1 cellular context compared by ENCODE assay signal in genomic region chr11:47178305-47178704, GRCh38.
A peak's percentile ranks its signal among the peaks of the same experiment; 100 is the strongest.
TF ChIP-seq lines count a peak whose summit lies in the region.

No MANE protein-coding gene starts in this region.

TF ChIP-seq in HepG2, 621 proteins besides CTCF, POLR2A, EP300 and RAD21 (continues in another document):
- TF ChIP-seq ZBTB3 (CRISPR knock-in tag; IDR thresholded peaks at IDR 0.05; ENCODE audit: borderline replicate concordance, low read depth) (no peak), MYNN (CRISPR knock-in tag; IDR thresholded peaks at IDR 0.05; ENCODE audit: low read depth) (no peak), ZNF331 (CRISPR knock-in tag; IDR thresholded peaks at IDR 0.05) (no peak), NR2C2 (CRISPR knock-in tag; IDR thresholded peaks at IDR 0.05; ENCODE audit: borderline replicate concordance) (peak; percentile 24), ZNF44 (CRISPR knock-in tag; IDR thresholded peaks at IDR 0.05) (no peak), ZNF737 (CRISPR knock-in tag; IDR thresholded peaks at IDR 0.05; ENCODE audit: borderline replicate concordance) (no peak), SOX6 (IDR thresholded peaks at IDR 0.05) (no peak), SOX6 (CRISPR knock-in tag; IDR thresholded peaks at IDR 0.05) (0 out of 2 replicates have a peak, but pooled peaks have one; percentile 4), MATR3 (CRISPR knock-in tag; IDR thresholded peaks at IDR 0.05) (no peak), XBP1 (CRISPR knock-in tag; IDR thresholded peaks at IDR 0.05) (no peak), KLF9 (CRISPR knock-in tag; IDR thresholded peaks at IDR 0.05; ENCODE audit: low read depth) (no peak), TRIM24 (CRISPR knock-in tag; IDR thresholded peaks at IDR 0.05) (no peak), ETV6 (CRISPR knock-in tag; conservative IDR thresholded peaks at IDR 0.05) (no peak), TAF15 (IDR thresholded peaks at IDR 0.05; ENCODE audit: low read depth, low read length, poor library complexity, severe bottlenecking) (no peak), STAT5B (CRISPR knock-in tag; IDR thresholded peaks at IDR 0.05) (no peak), DMTF1 (CRISPR knock-in tag; IDR thresholded peaks at IDR 0.05) (no peak), ZNF441 (CRISPR knock-in tag; IDR thresholded peaks at IDR 0.05; ENCODE audit: borderline replicate concordance) (no peak), ZNF570 (CRISPR knock-in tag; IDR thresholded peaks at IDR 0.05; ENCODE audit: borderline replicate concordance) (no peak), TARDBP (CRISPR knock-in tag; IDR thresholded peaks at IDR 0.05) (no peak), ZFX (CRISPR knock-in tag; IDR thresholded peaks at IDR 0.05; ENCODE audit: low read depth) (no peak), NCOA5 (CRISPR knock-in tag; IDR thresholded peaks at IDR 0.05) (no peak), MBD4 (IDR thresholded peaks at IDR 0.05; ENCODE audit: borderline replicate concordance, low read length) (no peak), HNRNPL (IDR thresholded peaks at IDR 0.05; ENCODE audit: low read depth, low read length) (0 out of 2 replicates have a peak, but pooled peaks have one; percentile 8), ZNF563 (CRISPR knock-in tag; IDR thresholded peaks at IDR 0.05) (no peak), ZNF687 (CRISPR knock-in tag; IDR thresholded peaks at IDR 0.05) (0 out of 2 replicates have a peak, but pooled peaks have one; percentile 1), ZNF615 (CRISPR knock-in tag; IDR thresholded peaks at IDR 0.05; ENCODE audit: borderline replicate concordance) (no peak), ATF7 (IDR thresholded peaks at IDR 0.05) (no peak), ATF7 (CRISPR knock-in tag; IDR thresholded peaks at IDR 0.05) (no peak), LCORL (IDR thresholded peaks at IDR 0.05) (no peak), LCORL (CRISPR knock-in tag; IDR thresholded peaks at IDR 0.05) (0 out of 2 replicates have a peak, but pooled peaks have one; percentile 1), CREB1 (IDR thresholded peaks at IDR 0.05) (no peak), CREB1 (CRISPR knock-in tag; IDR thresholded peaks at IDR 0.05) (no peak), ZNF558 (CRISPR knock-in tag; IDR thresholded peaks at IDR 0.05; ENCODE audit: borderline replicate concordance) (no peak), HIVEP1 (CRISPR knock-in tag; IDR thresholded peaks at IDR 0.05) (0 out of 2 replicates have a peak, but pooled peaks have one; percentile 6), DR1 (CRISPR knock-in tag; IDR thresholded peaks at IDR 0.05) (no peak), SOX13 (IDR thresholded peaks at IDR 0.05) (no peak), SOX13 (CRISPR knock-in tag; conservative IDR thresholded peaks at IDR 0.05 in 1 of 2, IDR thresholded peaks at IDR 0.05 in 1 of 2) (no peak), NFAT5 (CRISPR knock-in tag; IDR thresholded peaks at IDR 0.05) (no peak), ZNF724P (CRISPR knock-in tag; IDR thresholded peaks at IDR 0.05; ENCODE audit: borderline replicate concordance) (no peak), RBM22 (optimal IDR thresholded peaks at IDR 0.05; ENCODE audit: low read length) (peak; percentile 69)
- TF ChIP-seq, protein P1, sequence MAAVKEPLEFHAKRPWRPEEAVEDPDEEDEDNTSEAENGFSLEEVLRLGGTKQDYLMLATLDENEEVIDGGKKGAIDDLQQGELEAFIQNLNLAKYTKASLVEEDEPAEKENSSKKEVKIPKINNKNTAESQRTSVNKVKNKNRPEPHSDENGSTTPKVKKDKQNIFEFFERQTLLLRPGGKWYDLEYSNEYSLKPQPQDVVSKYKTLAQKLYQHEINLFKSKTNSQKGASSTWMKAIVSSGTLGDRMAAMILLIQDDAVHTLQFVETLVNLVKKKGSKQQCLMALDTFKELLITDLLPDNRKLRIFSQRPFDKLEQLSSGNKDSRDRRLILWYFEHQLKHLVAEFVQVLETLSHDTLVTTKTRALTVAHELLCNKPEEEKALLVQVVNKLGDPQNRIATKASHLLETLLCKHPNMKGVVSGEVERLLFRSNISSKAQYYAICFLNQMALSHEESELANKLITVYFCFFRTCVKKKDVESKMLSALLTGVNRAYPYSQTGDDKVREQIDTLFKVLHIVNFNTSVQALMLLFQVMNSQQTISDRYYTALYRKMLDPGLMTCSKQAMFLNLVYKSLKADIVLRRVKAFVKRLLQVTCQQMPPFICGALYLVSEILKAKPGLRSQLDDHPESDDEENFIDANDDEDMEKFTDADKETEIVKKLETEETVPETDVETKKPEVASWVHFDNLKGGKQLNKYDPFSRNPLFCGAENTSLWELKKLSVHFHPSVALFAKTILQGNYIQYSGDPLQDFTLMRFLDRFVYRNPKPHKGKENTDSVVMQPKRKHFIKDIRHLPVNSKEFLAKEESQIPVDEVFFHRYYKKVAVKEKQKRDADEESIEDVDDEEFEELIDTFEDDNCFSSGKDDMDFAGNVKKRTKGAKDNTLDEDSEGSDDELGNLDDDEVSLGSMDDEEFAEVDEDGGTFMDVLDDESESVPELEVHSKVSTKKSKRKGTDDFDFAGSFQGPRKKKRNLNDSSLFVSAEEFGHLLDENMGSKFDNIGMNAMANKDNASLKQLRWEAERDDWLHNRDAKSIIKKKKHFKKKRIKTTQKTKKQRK (IDR thresholded peaks at IDR 0.05; ENCODE audit: low read length): no peak
- TF ChIP-seq, protein P2, sequence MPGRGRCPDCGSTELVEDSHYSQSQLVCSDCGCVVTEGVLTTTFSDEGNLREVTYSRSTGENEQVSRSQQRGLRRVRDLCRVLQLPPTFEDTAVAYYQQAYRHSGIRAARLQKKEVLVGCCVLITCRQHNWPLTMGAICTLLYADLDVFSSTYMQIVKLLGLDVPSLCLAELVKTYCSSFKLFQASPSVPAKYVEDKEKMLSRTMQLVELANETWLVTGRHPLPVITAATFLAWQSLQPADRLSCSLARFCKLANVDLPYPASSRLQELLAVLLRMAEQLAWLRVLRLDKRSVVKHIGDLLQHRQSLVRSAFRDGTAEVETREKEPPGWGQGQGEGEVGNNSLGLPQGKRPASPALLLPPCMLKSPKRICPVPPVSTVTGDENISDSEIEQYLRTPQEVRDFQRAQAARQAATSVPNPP (CRISPR knock-in tag; IDR thresholded peaks at IDR 0.05): 0 out of 2 replicates have a peak, but pooled peaks have one; percentile 25
- TF ChIP-seq, protein P3, sequence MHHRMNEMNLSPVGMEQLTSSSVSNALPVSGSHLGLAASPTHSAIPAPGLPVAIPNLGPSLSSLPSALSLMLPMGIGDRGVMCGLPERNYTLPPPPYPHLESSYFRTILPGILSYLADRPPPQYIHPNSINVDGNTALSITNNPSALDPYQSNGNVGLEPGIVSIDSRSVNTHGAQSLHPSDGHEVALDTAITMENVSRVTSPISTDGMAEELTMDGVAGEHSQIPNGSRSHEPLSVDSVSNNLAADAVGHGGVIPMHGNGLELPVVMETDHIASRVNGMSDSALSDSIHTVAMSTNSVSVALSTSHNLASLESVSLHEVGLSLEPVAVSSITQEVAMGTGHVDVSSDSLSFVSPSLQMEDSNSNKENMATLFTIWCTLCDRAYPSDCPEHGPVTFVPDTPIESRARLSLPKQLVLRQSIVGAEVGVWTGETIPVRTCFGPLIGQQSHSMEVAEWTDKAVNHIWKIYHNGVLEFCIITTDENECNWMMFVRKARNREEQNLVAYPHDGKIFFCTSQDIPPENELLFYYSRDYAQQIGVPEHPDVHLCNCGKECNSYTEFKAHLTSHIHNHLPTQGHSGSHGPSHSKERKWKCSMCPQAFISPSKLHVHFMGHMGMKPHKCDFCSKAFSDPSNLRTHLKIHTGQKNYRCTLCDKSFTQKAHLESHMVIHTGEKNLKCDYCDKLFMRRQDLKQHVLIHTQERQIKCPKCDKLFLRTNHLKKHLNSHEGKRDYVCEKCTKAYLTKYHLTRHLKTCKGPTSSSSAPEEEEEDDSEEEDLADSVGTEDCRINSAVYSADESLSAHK (CRISPR knock-in tag; IDR thresholded peaks at IDR 0.05; ENCODE audit: borderline replicate concordance): no peak
- TF ChIP-seq, protein P4, sequence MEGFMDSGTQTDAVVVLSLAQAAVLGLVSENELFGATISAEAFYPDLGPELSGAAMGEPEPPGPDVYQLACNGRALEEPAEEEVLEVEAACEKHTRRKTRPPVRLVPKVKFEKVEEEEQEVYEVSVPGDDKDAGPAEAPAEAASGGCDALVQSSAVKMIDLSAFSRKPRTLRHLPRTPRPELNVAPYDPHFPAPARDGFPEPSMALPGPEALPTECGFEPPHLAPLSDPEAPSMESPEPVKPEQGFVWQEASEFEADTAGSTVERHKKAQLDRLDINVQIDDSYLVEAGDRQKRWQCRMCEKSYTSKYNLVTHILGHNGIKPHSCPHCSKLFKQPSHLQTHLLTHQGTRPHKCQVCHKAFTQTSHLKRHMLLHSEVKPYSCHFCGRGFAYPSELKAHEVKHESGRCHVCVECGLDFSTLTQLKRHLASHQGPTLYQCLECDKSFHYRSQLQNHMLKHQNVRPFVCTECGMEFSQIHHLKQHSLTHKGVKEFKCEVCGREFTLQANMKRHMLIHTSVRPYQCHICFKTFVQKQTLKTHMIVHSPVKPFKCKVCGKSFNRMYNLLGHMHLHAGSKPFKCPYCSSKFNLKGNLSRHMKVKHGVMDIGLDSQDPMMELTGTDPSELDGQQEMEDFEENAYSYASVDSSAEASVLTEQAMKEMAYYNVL (CRISPR knock-in tag; IDR thresholded peaks at IDR 0.05; ENCODE audit: borderline replicate concordance): no peak
